ENCODE assay signal across 9 cellular contexts in the genomic region with DNA sequence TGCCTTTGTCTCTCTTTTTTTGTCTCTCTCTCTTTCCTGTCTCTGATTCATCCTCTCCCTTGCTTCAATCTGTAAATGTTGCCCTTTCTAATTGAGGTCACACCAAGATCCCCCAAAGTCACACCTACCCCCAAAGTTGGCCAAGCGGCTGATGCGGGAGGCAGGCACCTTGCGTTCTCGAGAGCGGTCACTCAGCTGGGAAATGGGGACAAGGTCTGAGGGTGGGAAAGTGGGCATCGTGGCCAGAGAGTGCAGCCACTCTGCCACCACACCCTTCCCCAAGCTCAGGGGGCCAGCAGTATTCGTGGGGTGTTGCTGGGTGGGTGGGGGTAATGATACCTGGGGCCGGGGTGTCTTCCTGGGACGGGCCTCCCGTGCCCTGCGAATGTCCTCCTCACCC. TPM values are rescaled to one million over a fixed set of nuclear protein-coding genes. Genes with fewer than 3 reads are reported as not detected.
DNase-seq lines count a peak whose midpoint lies in the region; ATAC-seq and TF ChIP-seq lines count a peak whose summit lies in the region.
"Had no signal": no experiment of that assay in that cellular context is flagged by ENCODE, and none has a peak within 500 bp of the region (broad histone marks: within the 10 kb centered on the region; RNA-seq: fewer than 3 reads in every experiment).

No MANE protein-coding gene starts in this region.

- H3K4me3 Mint-ChIP-seq in activated naive CD4-positive, alpha-beta T cell treated with anti-CD3 and anti-CD28 coated beads, Interleukin-2, amount 50 U/mL, for 24 hours: peak overlapping the region; percentile 61

- H3K79me2 ChIP-seq in mammary epithelial cell (ENCODE audit: insufficient read depth, low read length): peaks cover 29% of the 10 kb centered on the region

- dilution Hi-C loops in mammary epithelial cell (cut with HindIII; ENCODE audit: low sequenced_read_pairs): no loop called here

- DNase-seq in activated naive CD4-positive, alpha-beta T cell treated with anti-CD3 and anti-CD28 coated beads, Interleukin-2, amount 50 U/mL, for 72 hours (ENCODE audit: low spot score in 2 of 2): no peak
- DNase-seq in mammary epithelial cell (no peak), upper lobe of left lung (no peak)
- DNase-seq: DMS53 had no signal

- H3K4me1 Mint-ChIP-seq in activated naive CD4-positive, alpha-beta T cell treated with anti-CD3 and anti-CD28 coated beads, Interleukin-2, amount 50 U/mL, for 24 hours: peaks cover 51% of the 10 kb centered on the region

- H3K27me3 ChIP-seq in mammary epithelial cell (ENCODE audit: insufficient read depth, low read length) (no peaks in the 10 kb centered on the region), muscle layer of duodenum (ENCODE audit: low read depth, low read length) (no peaks in the 10 kb centered on the region), upper lobe of left lung (no peaks in the 10 kb centered on the region)

- no peak overlapping the region for H3K27ac Mint-ChIP-seq in activated naive CD4-positive, alpha-beta T cell treated with anti-CD3 and anti-CD28 coated beads, Interleukin-2, amount 50 U/mL, for 24 hours
- H3K27ac Mint-ChIP-seq in activated naive CD4-positive, alpha-beta T cell treated with anti-CD3 and anti-CD28 coated beads, Interleukin-2, amount 50 U/mL, for 72 hours: peak overlapping the region in 1 of 2 donors; percentile 96

- H3K4me1 ChIP-seq in mammary epithelial cell (ENCODE audit: insufficient read depth, low read length) (peaks cover 15% of the 10 kb centered on the region), muscle layer of duodenum (ENCODE audit: control insufficient read depth in 1 of 2, insufficient read depth in 2 of 2, low read length in 2 of 2) (peaks cover 0 to 3% of the 10 kb centered on the region in 2 donors), upper lobe of left lung (peaks cover 23 to 44% (median 24%) of the 10 kb centered on the region in 4 donors)

- TF ChIP-seq POLR2A in upper lobe of left lung (IDR thresholded peaks at IDR 0.05): no peak

- H3K36me3 Mint-ChIP-seq in activated naive CD4-positive, alpha-beta T cell treated with anti-CD3 and anti-CD28 coated beads, Interleukin-2, amount 50 U/mL, for 24 hours: peaks cover 12% of the 10 kb centered on the region
- peaks cover 8 to 18% of the 10 kb centered on the region in 2 donors for H3K36me3 Mint-ChIP-seq in activated naive CD4-positive, alpha-beta T cell treated with anti-CD3 and anti-CD28 coated beads, Interleukin-2, amount 50 U/mL, for 72 hours

- H3K9ac ChIP-seq in mammary epithelial cell (ENCODE audit: insufficient read depth, low read length): peak overlapping the region; percentile 100

- 96% methylated on average over 5 of the region's 11 CpGs for WGBS in mammary epithelial cell (ENCODE audit: low coverage, missing lambda C conversion rate)
- 87 to 96% methylated on average over 9 to 11 of the region's 11 CpGs for WGBS in upper lobe of left lung, 2 donors

- no peak for TF ChIP-seq EP300 in upper lobe of left lung (IDR thresholded peaks at IDR 0.05)

- H3K36me3 ChIP-seq in mammary epithelial cell (ENCODE audit: insufficient read depth, low read length) (peaks cover 6% of the 10 kb centered on the region), muscle layer of duodenum (ENCODE audit: control insufficient read depth in 1 of 2, insufficient read depth in 2 of 2, low read length in 2 of 2) (peaks cover 8 to 26% of the 10 kb centered on the region in 2 donors), upper lobe of left lung (peaks cover 6 to 31% (median 21%) of the 10 kb centered on the region in 4 donors)

- H3K27me3 Mint-ChIP-seq in activated naive CD4-positive, alpha-beta T cell treated with anti-CD3 and anti-CD28 coated beads, Interleukin-2, amount 50 U/mL, for 24 hours: no peaks in the 10 kb centered on the region

- CTCF ChIA-PET in mammary epithelial cell (lab: Charles Lee; ENCODE audit: low non-redundant PET): no interaction called here

- H3K27ac ChIP-seq in mammary epithelial cell (ENCODE audit: insufficient read depth, low read depth, low read length) (peak overlapping the region; percentile 100), muscle layer of duodenum (ENCODE audit: low read length) (peak overlapping the region; percentile 97), upper lobe of left lung (peak overlapping the region; percentile 98 to 99 (median 98))

- ATAC-seq in activated naive CD4-positive, alpha-beta T cell treated with anti-CD3 and anti-CD28 coated beads, Interleukin-2, amount 50 U/mL, for 72 hours: no peak
- ATAC-seq in upper lobe of left lung (ENCODE audit: low FRiP score in 2 of 2): no peak
- no peak for ATAC-seq in HG03354 (IDR thresholded peaks at IDR 0.05; ENCODE audit: poor library complexity, severe bottlenecking, unreplicated experiment)
- ATAC-seq in GM18867 (IDR thresholded peaks at IDR 0.05; ENCODE audit: unreplicated experiment): no peak
- no peak for ATAC-seq in GM19467 (IDR thresholded peaks at IDR 0.05; ENCODE audit: unreplicated experiment)

- H3K9me3 Mint-ChIP-seq in activated naive CD4-positive, alpha-beta T cell treated with anti-CD3 and anti-CD28 coated beads, Interleukin-2, amount 50 U/mL, for 24 hours: no peaks in the 10 kb centered on the region
- H3K9me3 Mint-ChIP-seq in activated naive CD4-positive, alpha-beta T cell treated with anti-CD3 and anti-CD28 coated beads, Interleukin-2, amount 50 U/mL, for 72 hours: no peaks in the 10 kb centered on the region

- TF ChIP-seq CTCF in mammary epithelial cell (conservative IDR thresholded peaks at IDR 0.05 in 1 of 2, IDR thresholded peaks at IDR 0.05 in 1 of 2; ENCODE audit: extremely low read depth in 1 of 2, insufficient read depth in 1 of 2, low read depth in 1 of 2, low read length in 2 of 2) (no peak), upper lobe of left lung (IDR thresholded peaks at IDR 0.05) (no peak)

- BruUV-seq in mammary epithelial cell (replicated peaks; lab: Mats Ljungman, UMichigan): no TSS peak

- intact Hi-C loops in mammary epithelial cell (cut with micrococcal nuclease): no loop called here

- in situ Hi-C loops in mammary epithelial cell (cut with MboI; ENCODE audit: low sequenced_read_pairs in 2 of 2): no loop called here

- no peaks in the 10 kb centered on the region for H4K20me1 ChIP-seq in mammary epithelial cell (ENCODE audit: insufficient read depth, low read length)

- peak overlapping the region; percentile 87 for H3K4me2 ChIP-seq in mammary epithelial cell (ENCODE audit: insufficient read depth, low read depth, low read length)

- H2AFZ ChIP-seq in mammary epithelial cell (ENCODE audit: low read depth, low read length): no peak overlapping the region

- no peak overlapping the region for H3K4me3 ChIP-seq in mammary epithelial cell (replicated peaks in 1 of 3; ENCODE audit: insufficient read depth in 1 of 3, low read depth in 2 of 3, low read length in 3 of 3)
- H3K4me3 ChIP-seq in muscle layer of duodenum (ENCODE audit: low read depth in 1 of 2, low read length in 2 of 2): peak overlapping the region in 1 of 2 donors; percentile 94
- peak overlapping the region in 2 of 4 donors; percentile 75 to 76 for H3K4me3 ChIP-seq in upper lobe of left lung

- H3K9me3 ChIP-seq in mammary epithelial cell (replicated peaks; ENCODE audit: insufficient read depth, low read length): no peaks in the 10 kb centered on the region
- H3K9me3 ChIP-seq in muscle layer of duodenum (ENCODE audit: control insufficient read depth in 1 of 2, low read length in 2 of 2): no peaks in the 10 kb centered on the region
- H3K9me3 ChIP-seq in upper lobe of left lung: no peaks in the 10 kb centered on the region

RNA-seq across cellular contexts. Expression of a gene that starts 2.7 kb away (rescaled TPM):
- 10 to 100 TPM; 25.5 to 39.8 TPM for total RNA-seq in activated naive CD4-positive, alpha-beta T cell treated with anti-CD3 and anti-CD28 coated beads, Interleukin-2, amount 50 U/mL, for 72 hours
- total RNA-seq in mammary epithelial cell (10 to 100 TPM; 23.8 to 32.0 TPM), upper lobe of left lung (100 to 1,000 TPM in 2 of 6 donors, 10 to 100 TPM in 4; 46.2 to 142 (median 65.4) TPM)
- polyA plus RNA-seq in mammary epithelial cell: 23.0 TPM
- polyA minus RNA-seq in mammary epithelial cell: 39.1 TPM

RNA-seq across cellular contexts. Expression of a gene that starts 3.0 kb away (rescaled TPM):
- total RNA-seq in activated naive CD4-positive, alpha-beta T cell treated with anti-CD3 and anti-CD28 coated beads, Interleukin-2, amount 50 U/mL, for 72 hours: 1 to 10 TPM; 8.3 to 9.4 TPM
- total RNA-seq in mammary epithelial cell (10 to 100 TPM; 38.7 to 40.0 TPM), upper lobe of left lung (10 to 100 TPM; 38.4 to 76.0 (median 55.2) TPM)
- 25.4 TPM for polyA plus RNA-seq in mammary epithelial cell
- 36.0 TPM for polyA minus RNA-seq in mammary epithelial cell

RNA-seq across cellular contexts. Expression of a gene that starts 23.5 kb away (rescaled TPM):
- 10 to 100 TPM; 18.0 to 20.2 TPM for total RNA-seq in activated naive CD4-positive, alpha-beta T cell treated with anti-CD3 and anti-CD28 coated beads, Interleukin-2, amount 50 U/mL, for 72 hours
- total RNA-seq in mammary epithelial cell (10 to 100 TPM; 12.5 to 21.2 TPM), upper lobe of left lung (100 to 1,000 TPM in 1 of 6 donors, 10 to 100 TPM in 5; 18.0 to 133 (median 23.8) TPM)
- polyA plus RNA-seq in mammary epithelial cell: 9.3 TPM
- 15.8 TPM for polyA minus RNA-seq in mammary epithelial cell

RNA-seq across cellular contexts. Expression of a gene that starts 36.3 kb away (rescaled TPM):
- 10 to 100 TPM; 21.4 to 23.2 TPM for total RNA-seq in activated naive CD4-positive, alpha-beta T cell treated with anti-CD3 and anti-CD28 coated beads, Interleukin-2, amount 50 U/mL, for 72 hours
- total RNA-seq in mammary epithelial cell (10 to 100 TPM in 1 of 2 donors, 1 to 10 TPM in 1; 1.0 to 15.2 TPM), upper lobe of left lung (10 to 100 TPM; 16.0 to 28.4 (median 21.5) TPM)
- 3.2 TPM for polyA plus RNA-seq in mammary epithelial cell
- 6.4 TPM for polyA minus RNA-seq in mammary epithelial cell

RNA-seq across cellular contexts. Expression of a gene that starts 37.1 kb away (rescaled TPM):
- 100 to 1,000 TPM; 197 to 227 TPM for total RNA-seq in activated naive CD4-positive, alpha-beta T cell treated with anti-CD3 and anti-CD28 coated beads, Interleukin-2, amount 50 U/mL, for 72 hours
- total RNA-seq in mammary epithelial cell: 10 to 100 TPM; 28.2 to 99.3 TPM
- polyA plus RNA-seq in mammary epithelial cell: 117 TPM
- 257 TPM for polyA minus RNA-seq in mammary epithelial cell
- total RNA-seq in upper lobe of left lung: 10 to 100 TPM; 32.4 to 90.1 (median 55.3) TPM
